Comparison of ENCODE assay signal across 9 cellular contexts in genomic region chr12:53538209-53538689, GRCh38. TPM values are rescaled to one million over a fixed set of nuclear protein-coding genes. Genes with fewer than 3 reads are reported as not detected.
A peak's percentile ranks its signal among the peaks of the same experiment; 100 is the strongest.
DNase-seq lines count a peak whose midpoint lies in the region; ATAC-seq and TF ChIP-seq lines count a peak whose summit lies in the region.
"Had no signal": no experiment of that assay in that cellular context is flagged by ENCODE, and none has a peak within 500 bp of the region (broad histone marks: within the 10 kb centered on the region; RNA-seq: fewer than 3 reads in every experiment).

No MANE protein-coding gene starts in this region.

- H3K36me3 Mint-ChIP-seq in chondrocyte (ENCODE audit: low read depth): peaks cover 24% of the 10 kb centered on the region
- H3K36me3 Mint-ChIP-seq in activated CD4-positive, alpha-beta T cell treated with anti-CD3 and anti-CD28 coated beads for 36 hours (ENCODE audit: low read depth): peaks cover 26% of the 10 kb centered on the region

- H3K4me2 ChIP-seq in mesenchymal stem cell (ENCODE audit: low read length, poor library complexity, severe bottlenecking): no peak overlapping the region

- WGBS in mesenchymal stem cell: 8% methylated on average over 1 of the region's 1 CpG

- peak; percentile 85 for DNase-seq in AG10803 (ENCODE audit: low read depth)
- DNase-seq in NCI-H146 (lab: John Stamatoyannopoulos, UW): peak; percentile 64
- DNase-seq in chondrocyte (ENCODE audit: low spot score): no peak
- peak; percentile 83 for DNase-seq in mesenchymal stem cell
- no peak for DNase-seq in activated CD4-positive, alpha-beta T cell treated with anti-CD3 and anti-CD28 coated beads for 36 hours
- no peak for DNase-seq in OCI-M2 (lab: John Stamatoyannopoulos, UW; ENCODE audit: unreplicated experiment)
- no peak for DNase-seq in NCI-H187 treated with DMSO at 0.1 percent for 48 hours (lab: John Stamatoyannopoulos, UW)
- no peak for DNase-seq in activated effector memory CD4-positive, alpha-beta T cell treated with anti-CD3 and anti-CD28 coated beads, Interleukin-2, amount 50 U/mL, for 16 hours
- DNase-seq: stimulated activated CD4-positive, alpha-beta T cell treated with anti-CD3 and anti-CD28 coated beads, Interleukin-2, amount 100 ng/mL, for 48 hours had no signal

- no peaks in the 10 kb centered on the region for H3K27me3 Mint-ChIP-seq in chondrocyte (ENCODE audit: low read depth)
- H3K27me3 Mint-ChIP-seq in activated CD4-positive, alpha-beta T cell treated with anti-CD3 and anti-CD28 coated beads for 36 hours: no peaks in the 10 kb centered on the region

- no peaks in the 10 kb centered on the region for H3K27me3 ChIP-seq in mesenchymal stem cell (ENCODE audit: control insufficient read depth in 1 of 2, insufficient read depth in 1 of 2, low read length in 2 of 2)

- H3K4ac ChIP-seq in mesenchymal stem cell (ENCODE audit: low read depth in 1 of 2, low read length in 2 of 2): no peak overlapping the region

- no peak overlapping the region for H4K8ac ChIP-seq in mesenchymal stem cell (ENCODE audit: low read length)

- intact Hi-C loops in activated CD4-positive, alpha-beta T cell treated with anti-CD3 and anti-CD28 coated beads for 36 hours (cut with DNase I, micrococcal nuclease): no loop called here

- H3K9me3 ChIP-seq in mesenchymal stem cell (ENCODE audit: control insufficient read depth, low read length): no peaks in the 10 kb centered on the region

- H3K27ac Mint-ChIP-seq in chondrocyte (ENCODE audit: unreplicated experiment): peak overlapping the region; percentile 53
- no peak overlapping the region for H3K27ac Mint-ChIP-seq in activated CD4-positive, alpha-beta T cell treated with anti-CD3 and anti-CD28 coated beads for 36 hours

- H2BK120ac ChIP-seq in mesenchymal stem cell (ENCODE audit: low read depth, low read length): no peak overlapping the region

- no peak overlapping the region for H4K91ac ChIP-seq in mesenchymal stem cell (ENCODE audit: low read length)

- H3K9ac ChIP-seq in mesenchymal stem cell (ENCODE audit: low read length): peak overlapping the region; percentile 52

- CTCF ChIA-PET in activated CD4-positive, alpha-beta T cell treated with anti-CD3 and anti-CD28 coated beads for 36 hours (lab: Charles Lee): interaction anchor here (0.7 to 1.5 kb wide), 4 partner anchors 13 to 209 kb away, joined by 4 to 7 read pairs (median 4); partner anchors contain the start of gene ATP5MC2

- no peak overlapping the region for H3K27ac ChIP-seq in mesenchymal stem cell (ENCODE audit: low read length, poor library complexity, severe bottlenecking)

- H3K4me3 ChIP-seq in AG10803 (ENCODE audit: low read length) (no peak overlapping the region), mesenchymal stem cell (ENCODE audit: insufficient read depth in 1 of 2, low read depth in 1 of 2, low read length in 2 of 2) (no peak overlapping the region)

- H2AFZ ChIP-seq in mesenchymal stem cell (ENCODE audit: low read depth, low read length): no peak overlapping the region

- no peak overlapping the region for H3K4me3 Mint-ChIP-seq in chondrocyte (ENCODE audit: unreplicated experiment)
- H3K4me3 Mint-ChIP-seq in activated CD4-positive, alpha-beta T cell treated with anti-CD3 and anti-CD28 coated beads for 36 hours: no peak overlapping the region

- peak overlapping the region in 1 of 2 experiments; percentile 5 for H3K18ac ChIP-seq in mesenchymal stem cell (ENCODE audit: low read depth in 1 of 2, low read length in 2 of 2)

- H3K4me1 ChIP-seq in mesenchymal stem cell (ENCODE audit: control insufficient read depth, insufficient read depth, low read depth, low read length): no peaks in the 10 kb centered on the region

- no peak overlapping the region for H2BK15ac ChIP-seq in mesenchymal stem cell (ENCODE audit: low read depth, poor library complexity, severe bottlenecking)

- no peak overlapping the region for H2BK12ac ChIP-seq in mesenchymal stem cell (ENCODE audit: low read length in 2 of 2)

- peaks cover 5% of the 10 kb centered on the region for H3K79me1 ChIP-seq in mesenchymal stem cell (replicated peaks; ENCODE audit: low read length, poor library complexity, severe bottlenecking)

- H3K4me1 Mint-ChIP-seq in chondrocyte (ENCODE audit: low read depth): no peaks in the 10 kb centered on the region
- peaks cover 1% of the 10 kb centered on the region for H3K4me1 Mint-ChIP-seq in activated CD4-positive, alpha-beta T cell treated with anti-CD3 and anti-CD28 coated beads for 36 hours

- no peak overlapping the region for H2AK5ac ChIP-seq in mesenchymal stem cell (ENCODE audit: low read length, severe bottlenecking)

- TF ChIP-seq CTCF in AG10803 (conservative IDR thresholded peaks at IDR 0.05; ENCODE audit: low read length): no peak
- TF ChIP-seq CTCF in chondrocyte (IDR thresholded peaks at IDR 0.05): no peak

- no peak overlapping the region for H2BK5ac ChIP-seq in mesenchymal stem cell (ENCODE audit: low read depth, low read length, poor library complexity, severe bottlenecking)

- H3K14ac ChIP-seq in mesenchymal stem cell (ENCODE audit: low read length in 2 of 2): no peak overlapping the region

- peaks cover 27 to 80% of the 10 kb centered on the region in 2 experiments for H3K36me3 ChIP-seq in mesenchymal stem cell (ENCODE audit: control insufficient read depth in 1 of 2, insufficient read depth in 2 of 2, low read depth in 1 of 2, low read length in 2 of 2)

- no peaks in the 10 kb centered on the region for H3K9me3 Mint-ChIP-seq in chondrocyte (ENCODE audit: low read depth)
- H3K9me3 Mint-ChIP-seq in activated CD4-positive, alpha-beta T cell treated with anti-CD3 and anti-CD28 coated beads for 36 hours (ENCODE audit: low read depth): no peaks in the 10 kb centered on the region

- POLR2A ChIA-PET in activated CD4-positive, alpha-beta T cell treated with anti-CD3 and anti-CD28 coated beads for 36 hours (lab: Charles Lee): no interaction called here

- ATAC-seq in activated CD4-positive, alpha-beta T cell treated with anti-CD3 and anti-CD28 coated beads for 36 hours: no peak

- H3K23ac ChIP-seq in mesenchymal stem cell (ENCODE audit: low read length in 2 of 2): no peak overlapping the region

RNA-seq across cellular contexts. Expression of gene NPFF, which starts 31.0 kb away (rescaled TPM):
- total RNA-seq in chondrocyte: 0.92 TPM in 1 of 3 replicates, not detected in the others
- polyA plus RNA-seq in mesenchymal stem cell (2013, experiment 1 of 2): 0.25 TPM
- polyA plus RNA-seq in mesenchymal stem cell (2013, experiment 2 of 2): 0.67 TPM
- not detected for total RNA-seq in activated CD4-positive, alpha-beta T cell treated with anti-CD3 and anti-CD28 coated beads for 36 hours

RNA-seq across cellular contexts. Expression of gene TARBP2, which starts 37.2 kb away (rescaled TPM):
- 23.5 to 34.0 TPM (median 24.1 TPM) in 3 replicates for total RNA-seq in chondrocyte
- 22.2 TPM for polyA plus RNA-seq in mesenchymal stem cell (2013, experiment 1 of 2)
- 24.9 TPM for polyA plus RNA-seq in mesenchymal stem cell (2013, experiment 2 of 2)
- total RNA-seq in activated CD4-positive, alpha-beta T cell treated with anti-CD3 and anti-CD28 coated beads for 36 hours: 10 to 100 TPM; 28.3 to 30.2 TPM

RNA-seq across cellular contexts. Expression of gene MAP3K12, which starts 39.0 kb away (rescaled TPM):
- total RNA-seq in chondrocyte: 25.5 to 30.6 TPM (median 26.9 TPM) in 3 replicates
- polyA plus RNA-seq in mesenchymal stem cell (2013, experiment 1 of 2): 59.4 TPM
- polyA plus RNA-seq in mesenchymal stem cell (2013, experiment 2 of 2): 61.3 TPM
- total RNA-seq in activated CD4-positive, alpha-beta T cell treated with anti-CD3 and anti-CD28 coated beads for 36 hours: 10 to 100 TPM; 12.6 to 13.8 TPM

Comparison
In these comparisons a context has a peak if more than half of its experiments do, and no peak if none do; other contexts are left out.
1. DNase-seq: peak in AG10803 (single experiment), NCI-H146 (single experiment) and mesenchymal stem cell (single experiment); none in chondrocyte (single experiment), activated CD4-positive, alpha-beta T cell treated with anti-CD3 and anti-CD28 coated beads for 36 hours (single experiment), OCI-M2 (single experiment), NCI-H187 treated with DMSO at 0.1 percent for 48 hours (single experiment) and activated effector memory CD4-positive, alpha-beta T cell treated with anti-CD3 and anti-CD28 coated beads, Interleukin-2, amount 50 U/mL, for 16 hours (single experiment).